In the genomic region with DNA sequence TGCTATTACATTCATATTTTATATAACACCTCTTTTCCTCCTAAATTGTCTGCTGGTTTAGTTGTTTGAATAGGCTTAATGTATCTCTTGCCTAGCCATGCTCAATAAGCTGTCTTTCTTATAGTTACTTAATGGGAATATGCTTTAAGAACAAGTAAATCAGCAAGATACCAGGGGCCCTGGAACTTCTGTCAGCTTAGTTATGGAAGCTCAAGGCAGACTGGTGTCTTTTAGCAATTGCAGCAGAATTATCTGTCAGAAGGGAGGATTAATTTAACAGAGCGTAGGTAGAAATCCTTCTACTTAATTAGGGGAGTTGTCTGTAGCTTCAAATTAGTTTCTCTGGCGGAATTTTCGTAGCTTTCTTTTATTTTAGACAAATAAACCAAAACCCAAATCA, we compare ENCODE assay signal across 30 cellular contexts.
"Had no signal": no experiment of that assay in that cellular context is flagged by ENCODE, and none has a peak within 500 bp of the region (broad histone marks: within the 10 kb centered on the region; RNA-seq: fewer than 3 reads in every experiment).

No MANE protein-coding gene starts in this region.

- FAIRE-seq: astrocyte, TTC549 had no signal

- H3K27ac ChIP-seq: adrenal gland, body of pancreas, brain microvascular endothelial cell, breast epithelium, VCaP had no signal

- H3K27me3 ChIP-seq: adrenal gland, body of pancreas, brain microvascular endothelial cell, breast epithelium had no signal

- H3K36me3 ChIP-seq: adrenal gland, breast epithelium had no signal

- H3K4me3 ChIP-seq: adrenal gland, body of pancreas, breast epithelium had no signal

- DNase-seq: activated CD4-positive, alpha-beta memory T cell treated with anti-CD3 and anti-CD28 coated beads for 36 hours; activated CD4-positive, alpha-beta T cell treated with anti-CD3 and anti-CD28 coated beads for 1 hour; activated CD4-positive, alpha-beta T cell treated with anti-CD3 and anti-CD28 coated beads for 36 hours; activated CD4-positive, alpha-beta T cell treated with anti-CD3 and anti-CD28 coated beads for 48 hours; activated CD4-positive, alpha-beta T cell treated with anti-CD3 and anti-CD28 coated beads, Interleukin-2, amount 10 ng/mL, durations not matched to agents 7 days and 5 days; activated CD4-positive, CD25-positive, alpha-beta regulatory T cell; activated CD8-positive, alpha-beta memory T cell treated with anti-CD3 and anti-CD28 coated beads, Interleukin-2, amount 50 U/mL, for 4 hours; activated CD8-positive, alpha-beta T cell treated with anti-CD3 and anti-CD28 coated beads for 36 hours; activated effector memory CD4-positive, alpha-beta T cell treated with anti-CD3 and anti-CD28 coated beads, Interleukin-2, amount 50 U/mL, for 16 hours; activated gamma-delta T cell treated with Interleukin-2 at 50 U/mL for 16 hours; activated naive CD4-positive, alpha-beta T cell; activated naive CD4-positive, alpha-beta T cell treated with anti-CD3 and anti-CD28 coated beads for 36 hours; activated naive CD4-positive, alpha-beta T cell treated with anti-CD3 and anti-CD28 coated beads, Interleukin-2, amount 50 U/mL, for 16 hours; activated naive CD8-positive, alpha-beta T cell treated with anti-CD3 and anti-CD28 coated beads for 36 hours; activated T-cell treated with anti-CD3 and anti-CD28 coated beads for 4 hours; activated T-cell treated with anti-CD3 and anti-CD28 coated beads, Interleukin-2, amount 50 U/mL, for 1 hour; activated T-cell treated with anti-CD3 and anti-CD28 coated beads, Interleukin-2, amount 50 U/mL, for 4 hours; activated T-cell treated with anti-CD3 and anti-CD28 coated beads, Interleukin-2, amount 50 U/mL, for 72 hours; adrenal gland; amniotic stem cell; aorta; body of pancreas; brain microvascular endothelial cell; cerebellar nuclear complex; T-cell; T-helper 17 cell had no signal

- H3K4me1 ChIP-seq: adrenal gland, body of pancreas, breast epithelium had no signal
